16 cellular contexts compared by ENCODE assay signal in the genomic region with DNA sequence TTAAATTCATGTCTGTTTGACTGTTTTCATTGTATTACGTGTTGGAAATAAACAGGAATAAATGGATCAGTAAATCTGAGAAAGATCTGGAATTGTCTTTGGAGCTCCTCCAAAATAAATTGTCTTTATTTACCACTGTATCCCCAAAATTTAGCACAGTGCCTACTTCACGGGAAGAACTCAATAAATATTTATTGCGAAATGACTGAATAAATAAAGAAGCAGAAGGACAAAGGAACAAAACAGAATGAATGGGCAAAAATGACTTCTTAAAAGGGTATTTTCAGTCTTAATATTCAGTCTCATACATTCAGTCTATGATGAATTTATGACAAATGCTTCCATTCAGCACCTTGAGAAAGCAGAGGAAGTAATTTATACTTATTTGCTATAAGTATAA. TPM values are rescaled to one million over a fixed set of nuclear protein-coding genes. Genes with fewer than 3 reads are reported as not detected.
A peak's percentile ranks its signal among the peaks of the same experiment; 100 is the strongest.
DNase-seq lines count a peak whose midpoint lies in the region; ATAC-seq, FAIRE-seq and TF ChIP-seq lines count a peak whose summit lies in the region.
"Had no signal": no experiment of that assay in that cellular context is flagged by ENCODE, and none has a peak within 500 bp of the region (broad histone marks: within the 10 kb centered on the region; RNA-seq: fewer than 3 reads in every experiment).

No MANE protein-coding gene starts in this region.

- DNase-seq in HepG2 (ENCODE audit: low spot score) (no peak), right lobe of liver (no peak), RWPE2 (ENCODE audit: low spot score) (no peak), fibroblast of lung (ENCODE audit: low read depth in 2 of 2) (no peak), NCI-H1105 (lab: John Stamatoyannopoulos, UW) (no peak), NCI-H2029 (lab: John Stamatoyannopoulos, UW) (no peak)
- DNase-seq in activated CD4-positive, CD25-positive, alpha-beta regulatory T cell (lab: John Stamatoyannopoulos, UW), result no peak
- DNase-seq: ACHN; CD4-positive, alpha-beta memory T cell; DMS79 treated with DMSO at 0.1 percent for 48 hours; GOT3 had no signal

- CTCF ChIA-PET in HepG2 (lab: Yijun Ruan, JAX; ENCODE audit: low intra/inter-chr PET ratio, low total read pairs), result interaction anchor here (0.6 kb wide), 1 partner anchor 37 kb away, joined by 3 read pairs; no protein-coding TSS in a partner anchor

- no peak for TF ChIP-seq EP300 in HepG2 (IDR thresholded peaks at IDR 0.05; ENCODE audit: low read depth in 2 of 2, low read length in 2 of 2)
- no peak for TF ChIP-seq EP300 in HepG2 (CRISPR knock-in tag; IDR thresholded peaks at IDR 0.05; ENCODE audit: borderline replicate concordance)

- no TSS peak for BruUV-seq in HepG2 (replicated peaks; lab: Mats Ljungman, UMichigan)

- ATAC-seq in HepG2, result no peak
- no peak for ATAC-seq in right lobe of liver
- no peak for ATAC-seq in RWPE2 (ENCODE audit: low read depth)
- ATAC-seq in HG03469 (IDR thresholded peaks at IDR 0.05; ENCODE audit: unreplicated experiment), result no peak

- H3K79me2 ChIP-seq in HepG2 (ENCODE audit: insufficient read depth, low read length) (no peaks in the 10 kb centered on the region), fibroblast of lung (ENCODE audit: control insufficient read depth, insufficient read depth, low read length) (no peaks in the 10 kb centered on the region)

- TF ChIP-seq RAD21 in HepG2 (CRISPR knock-in tag; IDR thresholded peaks at IDR 0.05), result no peak

- H3K4me2 ChIP-seq in HepG2 (ENCODE audit: low read depth, low read length), result no peak overlapping the region
- H3K4me2 ChIP-seq in fibroblast of lung (ENCODE audit: extremely low read depth, insufficient read depth, low read length), result peak overlapping the region; percentile 32

- TF ChIP-seq CTCF in HepG2 (CRISPR knock-in tag; IDR thresholded peaks at IDR 0.05) (no peak), right lobe of liver (IDR thresholded peaks at IDR 0.05) (no peak), RWPE2 (IDR thresholded peaks at IDR 0.05; ENCODE audit: poor library complexity, severe bottlenecking) (no peak), fibroblast of lung (conservative IDR thresholded peaks at IDR 0.05 in 1 of 2, IDR thresholded peaks at IDR 0.05 in 1 of 2; ENCODE audit: low read depth in 1 of 2, low read length in 2 of 2) (no peak)

- POLR2A ChIA-PET in HepG2 (lab: Yijun Ruan, JAX), result no interaction called here

- intact Hi-C loops in HepG2 (cut with micrococcal nuclease; ENCODE audit: unreplicated experiment), result no loop called here
- intact Hi-C loops in right lobe of liver (cut with DNase I), result no loop called here

- H3K4me3 ChIP-seq in HepG2 (replicated peaks in 1 of 3; ENCODE audit: insufficient read depth in 1 of 3, low read depth in 2 of 3, low read length in 3 of 3) (no peak overlapping the region), right lobe of liver (no peak overlapping the region), RWPE2 (ENCODE audit: severe bottlenecking) (no peak overlapping the region), fibroblast of lung (replicated peaks in 1 of 4; ENCODE audit: control extremely low read depth in 1 of 4, insufficient read depth in 1 of 4, low read depth in 3 of 4, low read length in 4 of 4) (no peak overlapping the region)
- H3K4me3 ChIP-seq: HAP-1 had no signal

- H3K4me1 ChIP-seq in HepG2 (ENCODE audit: insufficient read depth, low read length) (peaks cover 10% of the 10 kb centered on the region), right lobe of liver (no peaks in the 10 kb centered on the region), RWPE2 (ENCODE audit: insufficient read depth, poor library complexity, severe bottlenecking) (peaks cover 21% of the 10 kb centered on the region), fibroblast of lung (ENCODE audit: control insufficient read depth, extremely low read depth, insufficient read depth, low read length) (peaks cover 10% of the 10 kb centered on the region)
- H3K4me1 ChIP-seq: HAP-1 had no signal

- TF ChIP-seq POLR2A in HepG2 (IDR thresholded peaks at IDR 0.05; ENCODE audit: insufficient read depth in 1 of 2, low read depth in 2 of 2, low read length in 2 of 2) (no peak), right lobe of liver (IDR thresholded peaks at IDR 0.05) (no peak)

- no peak overlapping the region for H3K27ac ChIP-seq in HepG2 (ENCODE audit: extremely low read length, insufficient read depth, low read length)
- H3K27ac ChIP-seq in right lobe of liver, result no peak overlapping the region
- peak overlapping the region; percentile 46 for H3K27ac ChIP-seq in RWPE2 (ENCODE audit: poor library complexity, severe bottlenecking)
- no peak overlapping the region for H3K27ac ChIP-seq in fibroblast of lung (ENCODE audit: insufficient read depth, low read length)
- H3K27ac ChIP-seq: C4-2B had no signal

- H3K9ac ChIP-seq in HepG2 (ENCODE audit: insufficient read depth, low read depth, low read length) (no peak overlapping the region), fibroblast of lung (ENCODE audit: insufficient read depth, low read length) (no peak overlapping the region)

- no peak overlapping the region for H2AFZ ChIP-seq in HepG2 (ENCODE audit: low read length)
- no peak overlapping the region for H2AFZ ChIP-seq in fibroblast of lung (ENCODE audit: low read length)

- WGBS in HepG2 (ENCODE audit: low lambda C conversion rate), result 42% methylated on average over 3 of the region's 3 CpGs
- 30% methylated on average over 3 of the region's 3 CpGs for WGBS in right lobe of liver (ENCODE audit: insufficient coverage, low coverage, low lambda C conversion rate, missing lambda C conversion rate)

- FAIRE-seq in HepG2 (lab: Jason Lieb, UNC), result no peak
- FAIRE-seq: G401.6, GM12891 had no signal

- H3K36me3 ChIP-seq in HepG2 (replicated peaks in 1 of 2; ENCODE audit: control insufficient read depth in 1 of 2, insufficient read depth in 2 of 2, low read length in 2 of 2) (no peaks in the 10 kb centered on the region), right lobe of liver (no peaks in the 10 kb centered on the region), RWPE2 (ENCODE audit: low read depth) (no peaks in the 10 kb centered on the region), fibroblast of lung (ENCODE audit: control insufficient read depth, insufficient read depth, low read length) (no peaks in the 10 kb centered on the region)
- H3K36me3 ChIP-seq: HAP-1 had no signal

- H4K20me1 ChIP-seq in HepG2 (ENCODE audit: insufficient read depth, low read length) (no peaks in the 10 kb centered on the region), fibroblast of lung (ENCODE audit: control insufficient read depth, extremely low read depth, insufficient read depth, low read length) (no peaks in the 10 kb centered on the region)

- no peaks in the 10 kb centered on the region for H3K27me3 ChIP-seq in HepG2 (ENCODE audit: control insufficient read depth in 1 of 2, insufficient read depth in 2 of 2, low read length in 2 of 2)
- no peaks in the 10 kb centered on the region for H3K27me3 ChIP-seq in right lobe of liver
- no peaks in the 10 kb centered on the region for H3K27me3 ChIP-seq in RWPE2 (ENCODE audit: insufficient read depth, poor library complexity, severe bottlenecking)
- no peaks in the 10 kb centered on the region for H3K27me3 ChIP-seq in fibroblast of lung (ENCODE audit: control insufficient read depth, insufficient read depth, low read length)

- in situ Hi-C loops in HepG2 (cut with HindIII; ENCODE audit: extremely low pct_ligation_motif_present, low pct_unique_long_range_greater_than_20kb), result no loop called here

- H3K9me3 ChIP-seq in HepG2 (ENCODE audit: low read length) (no peaks in the 10 kb centered on the region), right lobe of liver (no peaks in the 10 kb centered on the region), RWPE2 (ENCODE audit: severe bottlenecking) (no peaks in the 10 kb centered on the region), fibroblast of lung (ENCODE audit: control insufficient read depth, insufficient read depth, low read depth, low read length) (no peaks in the 10 kb centered on the region)
- H3K9me3 ChIP-seq: HAP-1 had no signal

RNA-seq across cellular contexts. Expression of a gene that starts 19.3 kb away (rescaled TPM):
- 6.0 and 8.6 TPM in 2 replicates for total RNA-seq in HepG2 (2016; rRNA removed; fragmentation: Illumina TruSeq; extraction: Trizol)
- 0.71 and 0.97 TPM in 2 replicates for total RNA-seq in HepG2 (2016; cell fraction: cytosol; rRNA removed; fragmentation: Illumina TruSeq; extraction: Trizol; ENCODE audit: low read depth)
- 5.6 and 8.1 TPM in 2 replicates for total RNA-seq in HepG2 (2016; cell fraction: insoluble cytoplasmic fraction; rRNA removed; fragmentation: Illumina TruSeq; extraction: Trizol)
- total RNA-seq in HepG2 (2016; cell fraction: membrane; rRNA removed; fragmentation: Illumina TruSeq; extraction: Trizol), result 2.4 and 3.1 TPM in 2 replicates
- total RNA-seq in HepG2 (2016; cell fraction: nucleus; rRNA removed; fragmentation: Illumina TruSeq; extraction: Trizol), result 9.4 and 10.0 TPM in 2 replicates
- polyA plus RNA-seq in HepG2 (2011; rRNA removed), result 5.6 and 7.5 TPM in 2 replicates
- 2.1 and 3.7 TPM in 2 replicates for polyA plus RNA-seq in HepG2 (2011; cell fraction: cytosol; rRNA removed)
- 5.2 and 7.1 TPM in 2 replicates for polyA plus RNA-seq in HepG2 (2011; cell fraction: nucleus; rRNA removed)
- polyA plus RNA-seq in HepG2 (2012), result 7.4 and 7.9 TPM in 2 replicates
- polyA plus RNA-seq in HepG2 (2016; cell fraction: cytosol; fragmentation: Illumina TruSeq; extraction: Trizol; ENCODE audit: low read depth), result 0.31 and 0.33 TPM in 2 replicates
- 5.8 TPM in 2 replicates for polyA plus RNA-seq in HepG2 (2016; cell fraction: insoluble cytoplasmic fraction; fragmentation: Illumina TruSeq; extraction: Trizol; ENCODE audit: low read depth)
- polyA plus RNA-seq in HepG2 (2016; cell fraction: membrane; fragmentation: Illumina TruSeq; extraction: Trizol; ENCODE audit: low read depth), result 0.77 and 1.1 TPM in 2 replicates
- 8.6 and 9.8 TPM in 2 replicates for polyA plus RNA-seq in HepG2 (2016; cell fraction: nucleus; fragmentation: Illumina TruSeq; extraction: Trizol; ENCODE audit: insufficient read depth, low read depth)
- 9.3 and 9.6 TPM in 2 replicates for polyA minus RNA-seq in HepG2 (2011; rRNA and poly(A)+ RNA removed; ENCODE audit: low replicate concordance)
- 8.8 and 10.5 TPM in 2 replicates for polyA minus RNA-seq in HepG2 (2011; cell fraction: cytosol; rRNA and poly(A)+ RNA removed)
- 31.1 and 31.5 TPM in 2 replicates for polyA minus RNA-seq in HepG2 (2011; cell fraction: nucleus; rRNA and poly(A)+ RNA removed)
- total RNA-seq in right lobe of liver, result 1 to 10 TPM in 3 of 6 experiments, under 1 TPM in 3; 0.37 to 3.2 (median 1.2) TPM
- 4.9 and 7.1 TPM in 2 replicates for total RNA-seq in fibroblast of lung
- polyA plus RNA-seq in fibroblast of lung, result 2.9 and 3.1 TPM in 2 replicates
- polyA plus RNA-seq in fibroblast of lung (2012), result 1.6 and 1.8 TPM in 2 replicates
- 0.90 and 1.4 TPM in 2 replicates for polyA minus RNA-seq in fibroblast of lung (ENCODE audit: low replicate concordance)
- total RNA-seq: CD4-positive, alpha-beta memory T cell had no signal
- polyA plus RNA-seq: CD4-positive, alpha-beta memory T cell had no signal

RNA-seq across cellular contexts. Expression of a gene that starts 46.5 kb away (rescaled TPM):
- total RNA-seq in HepG2 (2016; rRNA removed; fragmentation: Illumina TruSeq; extraction: Trizol), result 33.9 and 65.8 TPM in 2 replicates
- total RNA-seq in HepG2 (2016; cell fraction: cytosol; rRNA removed; fragmentation: Illumina TruSeq; extraction: Trizol; ENCODE audit: low read depth), result 11.3 and 11.6 TPM in 2 replicates
- total RNA-seq in HepG2 (2016; cell fraction: insoluble cytoplasmic fraction; rRNA removed; fragmentation: Illumina TruSeq; extraction: Trizol), result 31.0 and 63.5 TPM in 2 replicates
- 28.3 and 30.5 TPM in 2 replicates for total RNA-seq in HepG2 (2016; cell fraction: membrane; rRNA removed; fragmentation: Illumina TruSeq; extraction: Trizol)
- 60.5 and 75.3 TPM in 2 replicates for total RNA-seq in HepG2 (2016; cell fraction: nucleus; rRNA removed; fragmentation: Illumina TruSeq; extraction: Trizol)
- polyA plus RNA-seq in HepG2 (2011; rRNA removed), result 49.7 and 51.9 TPM in 2 replicates
- polyA plus RNA-seq in HepG2 (2011; cell fraction: cytosol; rRNA removed), result 41.9 and 47.3 TPM in 2 replicates
- 23.6 and 24.9 TPM in 2 replicates for polyA plus RNA-seq in HepG2 (2011; cell fraction: nucleus; rRNA removed)
- 37.9 and 46.4 TPM in 2 replicates for polyA plus RNA-seq in HepG2 (2012)
- 5.0 and 5.5 TPM in 2 replicates for polyA plus RNA-seq in HepG2 (2016; cell fraction: cytosol; fragmentation: Illumina TruSeq; extraction: Trizol; ENCODE audit: low read depth)
- 27.4 and 30.1 TPM in 2 replicates for polyA plus RNA-seq in HepG2 (2016; cell fraction: insoluble cytoplasmic fraction; fragmentation: Illumina TruSeq; extraction: Trizol; ENCODE audit: low read depth)
- polyA plus RNA-seq in HepG2 (2016; cell fraction: membrane; fragmentation: Illumina TruSeq; extraction: Trizol; ENCODE audit: low read depth), result 11.7 and 13.1 TPM in 2 replicates
- 72.9 and 73.9 TPM in 2 replicates for polyA plus RNA-seq in HepG2 (2016; cell fraction: nucleus; fragmentation: Illumina TruSeq; extraction: Trizol; ENCODE audit: insufficient read depth, low read depth)
- polyA minus RNA-seq in HepG2 (2011; rRNA and poly(A)+ RNA removed; ENCODE audit: low replicate concordance), result 9.4 and 102 TPM in 2 replicates
- polyA minus RNA-seq in HepG2 (2011; cell fraction: cytosol; rRNA and poly(A)+ RNA removed), result 29.6 and 33.5 TPM in 2 replicates
- polyA minus RNA-seq in HepG2 (2011; cell fraction: nucleus; rRNA and poly(A)+ RNA removed), result 47.0 and 48.1 TPM in 2 replicates
- total RNA-seq in right lobe of liver, result 100 to 1,000 TPM in 1 of 6 experiments, 10 to 100 TPM in 5; 47.8 to 118 (median 65.8) TPM
- 170 and 343 TPM in 2 replicates for total RNA-seq in fibroblast of lung
- 185 and 465 TPM in 2 replicates for polyA plus RNA-seq in fibroblast of lung
- 129 and 296 TPM in 2 replicates for polyA plus RNA-seq in fibroblast of lung (2012)
- polyA minus RNA-seq in fibroblast of lung (ENCODE audit: low replicate concordance), result 284 and 399 TPM in 2 replicates
- polyA plus RNA-seq: CD4-positive, alpha-beta memory T cell had no signal
